ENCODE assay signal across 8 cellular contexts in the genomic region with DNA sequence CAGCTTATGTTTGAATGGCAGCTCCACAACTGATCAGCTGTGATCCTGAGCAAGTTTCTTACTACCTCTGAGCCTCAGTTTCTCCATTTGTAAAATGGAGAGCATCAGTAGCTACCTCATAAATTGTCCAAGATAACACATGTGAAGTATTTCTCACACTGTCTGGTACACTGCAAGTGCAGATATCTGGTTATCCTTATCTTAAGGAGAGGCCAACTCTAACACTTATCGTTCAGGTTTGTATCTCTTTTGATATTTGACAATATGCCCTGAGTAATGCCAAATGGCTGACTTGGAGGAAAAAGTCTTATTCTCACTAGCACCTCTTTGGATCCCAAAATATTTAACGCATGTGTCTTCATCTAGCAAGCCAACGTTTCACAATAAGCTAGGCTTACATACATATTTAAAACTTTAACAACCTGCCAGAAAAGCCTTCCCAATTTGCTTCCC. TPM values are rescaled to one million over a fixed set of nuclear protein-coding genes. Genes with fewer than 3 reads are reported as not detected.
DNase-seq lines count a peak whose midpoint lies in the region; ATAC-seq and TF ChIP-seq lines count a peak whose summit lies in the region.
"Had no signal": no experiment of that assay in that cellular context is flagged by ENCODE, and none has a peak within 500 bp of the region (broad histone marks: within the 10 kb centered on the region; RNA-seq: fewer than 3 reads in every experiment).

No MANE protein-coding gene starts in this region.

- ATAC-seq in PC-3 (no peak), GM19351 (IDR thresholded peaks at IDR 0.05; ENCODE audit: unreplicated experiment) (no peak)

- no peaks in the 10 kb centered on the region for H3K9me3 ChIP-seq in PC-3 (ENCODE audit: low read length)
- H3K9me3 ChIP-seq in mucosa of rectum (ENCODE audit: control insufficient read depth in 2 of 2, low read length in 2 of 2), result no peaks in the 10 kb centered on the region
- no peaks in the 10 kb centered on the region for H3K9me3 ChIP-seq in transverse colon

- H3K4me2 ChIP-seq in PC-3 (ENCODE audit: low read length), result peak overlapping the region; percentile 95

- H3K27ac ChIP-seq in PC-3 (ENCODE audit: low read length), result peak overlapping the region; percentile 89
- peak overlapping the region; percentile 96 to 100 for H3K27ac ChIP-seq in coronary artery
- peak overlapping the region; percentile 90 to 97 for H3K27ac ChIP-seq in mucosa of rectum (ENCODE audit: low read depth in 2 of 2, low read length in 2 of 2)
- peak overlapping the region; percentile 93 to 97 (median 96) for H3K27ac ChIP-seq in transverse colon

- no peaks in the 10 kb centered on the region for H3K36me3 ChIP-seq in PC-3 (ENCODE audit: low read depth, low read length)
- H3K36me3 ChIP-seq in mucosa of rectum (ENCODE audit: control insufficient read depth in 2 of 2, insufficient read depth in 2 of 2, low read length in 2 of 2), result peaks cover 2 to 8% of the 10 kb centered on the region in 2 donors
- no peaks in the 10 kb centered on the region for H3K36me3 ChIP-seq in transverse colon

- in situ Hi-C loops in transverse colon (cut with MboI; ENCODE audit: low pct_ligation_motif_present in 1 of 4, low pct_unique_long_range_greater_than_20kb in 1 of 4, low sequenced_read_pairs in 3 of 4), result no loop called here

- intact Hi-C loops in PC-3 (cut with micrococcal nuclease), result no loop called here
- intact Hi-C loops in transverse colon (cut with DNase I; ENCODE audit: low total_unique reads), result no loop called here

- H3K79me2 ChIP-seq in PC-3 (ENCODE audit: low read length), result peaks cover 79% of the 10 kb centered on the region

- no peaks in the 10 kb centered on the region for H3K9me2 ChIP-seq in PC-3 (replicated peaks; ENCODE audit: low read length)

- no peak overlapping the region for H2AFZ ChIP-seq in PC-3 (ENCODE audit: low read length)

- H4K20me1 ChIP-seq in PC-3 (ENCODE audit: low read length), result peaks cover 9% of the 10 kb centered on the region; the same call in 1 of the 2 replicates

- no TSS peak for BruUV-seq in PC-3 (replicated peaks; lab: Mats Ljungman, UMichigan)

- no peaks in the 10 kb centered on the region for H3F3A ChIP-seq in PC-3 (ENCODE audit: low read length, unreplicated experiment)

- CTCF ChIA-PET in PC-3 (lab: Charles Lee), result interaction anchor here (0.6 to 1.4 kb wide), 2 partner anchors 9 to 12 kb away, joined by 5 read pairs; no protein-coding TSS in a partner anchor

- no peak for DNase-seq in PC-3
- no peak for DNase-seq in coronary artery (ENCODE audit: low spot score)
- no peak for DNase-seq in transverse colon
- no peak for DNase-seq in activated CD4-positive, alpha-beta T cell treated with anti-CD3 and anti-CD28 coated beads, Interleukin-2, amount 50 U/mL, for 48 hours
- no peak for DNase-seq in central memory CD4-positive, alpha-beta T cell
- DNase-seq: NCI-H1417 treated with DMSO at 0.1 percent for 48 hours had no signal

- no peak for TF ChIP-seq CTCF in PC-3 (conservative IDR thresholded peaks at IDR 0.05; ENCODE audit: low read depth, low read length)
- no peak for TF ChIP-seq CTCF in coronary artery (IDR thresholded peaks at IDR 0.05)
- no peak for TF ChIP-seq CTCF in transverse colon (IDR thresholded peaks at IDR 0.05)

- peaks cover 62% of the 10 kb centered on the region for H3K4me1 ChIP-seq in PC-3 (ENCODE audit: insufficient read depth, low read length)
- H3K4me1 ChIP-seq in mucosa of rectum (ENCODE audit: control insufficient read depth in 2 of 2, insufficient read depth in 2 of 2, low read length in 2 of 2), result peaks cover 45 to 59% of the 10 kb centered on the region in 2 donors
- H3K4me1 ChIP-seq in transverse colon, result peaks cover 19 to 79% (median 54%) of the 10 kb centered on the region in 4 donors

- H3K4me3 ChIP-seq in PC-3 (ENCODE audit: low read length) (peak overlapping the region; percentile 44), coronary artery (peak overlapping the region; percentile 97), mucosa of rectum (ENCODE audit: low read length in 2 of 2) (peak overlapping the region in 1 of 2 donors; percentile 49), transverse colon (peak overlapping the region; percentile 5 to 88 (median 68))

- H3K9ac ChIP-seq in PC-3 (ENCODE audit: low read length) (peak overlapping the region; percentile 83), mucosa of rectum (ENCODE audit: low read depth in 1 of 2, low read length in 2 of 2) (peak overlapping the region; percentile 48 to 50)

- no peaks in the 10 kb centered on the region for H3K27me3 ChIP-seq in PC-3 (ENCODE audit: low read length)
- H3K27me3 ChIP-seq in mucosa of rectum (ENCODE audit: control insufficient read depth in 2 of 2, insufficient read depth in 2 of 2, low read length in 2 of 2), result no peaks in the 10 kb centered on the region
- no peaks in the 10 kb centered on the region for H3K27me3 ChIP-seq in transverse colon

- POLR2A ChIA-PET in PC-3 (lab: Charles Lee; ENCODE audit: unreplicated experiment), result no interaction called here

- WGBS in transverse colon (ENCODE audit: low coverage in 1 of 2), 2 donors, result 41 to 56% methylated on average over 3 of the region's 3 CpGs

- no peak for TF ChIP-seq POLR2A in transverse colon (IDR thresholded peaks at IDR 0.05)

- TF ChIP-seq EP300 in transverse colon (IDR thresholded peaks at IDR 0.05; ENCODE audit: low read depth), result no peak

RNA-seq across cellular contexts. Expression of a gene that starts 2.7 kb away (rescaled TPM):
- total RNA-seq in PC-3 (2014; rRNA removed) (147 and 189 TPM in 2 replicates), transverse colon (1,000 to 10,000 TPM in 2 of 4 donors, 100 to 1,000 TPM in 2; 697 to 1,474 (median 915) TPM)

RNA-seq across cellular contexts. Expression of a gene that starts 34.7 kb away (rescaled TPM):
- 2.6 and 6.5 TPM in 2 replicates for total RNA-seq in PC-3 (2014; rRNA removed)
- 10 to 100 TPM; 13.0 to 40.6 (median 16.9) TPM for total RNA-seq in transverse colon

RNA-seq across cellular contexts. Expression of a gene that starts 35.2 kb away (rescaled TPM):
- total RNA-seq in PC-3 (2014; rRNA removed), result 216 and 349 TPM in 2 replicates
- 10 to 100 TPM; 19.4 to 47.6 (median 31.5) TPM for total RNA-seq in transverse colon
